Comparison of ENCODE assay signal across 9 cellular contexts in genomic region chr17:80441133-80441578, GRCh38. TPM values are rescaled to one million over a fixed set of nuclear protein-coding genes. Genes with fewer than 3 reads are reported as not detected.
DNase-seq lines count a peak whose midpoint lies in the region; ATAC-seq, FAIRE-seq and TF ChIP-seq lines count a peak whose summit lies in the region.
"Had no signal": no experiment of that assay in that cellular context is flagged by ENCODE, and none has a peak within 500 bp of the region (broad histone marks: within the 10 kb centered on the region; RNA-seq: fewer than 3 reads in every experiment).

No MANE protein-coding gene starts in this region.

- intact Hi-C loops in heart right ventricle (cut with DNase I), result no loop called here
- intact Hi-C loops in cardiac septum (cut with DNase I), result no loop called here
- intact Hi-C loops in K562 (cut with micrococcal nuclease), result no loop called here

- H2AFZ ChIP-seq in K562 (ENCODE audit: low read depth, low read length) (no peak overlapping the region), osteoblast (ENCODE audit: low read length) (no peak overlapping the region)

- no peak for TF ChIP-seq POLR2A in K562 (conservative IDR thresholded peaks at IDR 0.05)

- TF ChIP-seq CTCF in heart right ventricle (IDR thresholded peaks at IDR 0.05) (no peak), K562 (IDR thresholded peaks at IDR 0.05 in 2 of 3, conservative IDR thresholded peaks at IDR 0.05 in 1 of 3; ENCODE audit: insufficient read depth in 2 of 3, low read depth in 1 of 3, low read length in 3 of 3) (no peak), osteoblast (IDR thresholded peaks at IDR 0.05; ENCODE audit: extremely low read depth, low read depth, low read length) (no peak)

- TF ChIP-seq RAD21 in K562 (CRISPR knock-in tag; conservative IDR thresholded peaks at IDR 0.05 in 1 of 2, IDR thresholded peaks at IDR 0.05 in 1 of 2), result no peak

- in situ Hi-C loops in K562 (cut with MboI), result no loop called here

- 19 to 22% methylated on average over 14 of the region's 14 CpGs for WGBS in heart right ventricle, 2 donors
- 4% methylated on average over 14 of the region's 14 CpGs for WGBS in K562 (ENCODE audit: insufficient coverage, low coverage, missing lambda C conversion rate)

- H3K4me2 ChIP-seq in K562 (ENCODE audit: insufficient read depth, low read length) (no peak overlapping the region), osteoblast (ENCODE audit: insufficient read depth, low read length) (no peak overlapping the region)

- no peak overlapping the region for H3K9ac ChIP-seq in K562 (ENCODE audit: insufficient read depth in 1 of 2, low read depth in 2 of 2, low read length in 2 of 2)

- TF ChIP-seq EP300 in K562 (IDR thresholded peaks at IDR 0.05; ENCODE audit: low read length), result no peak

- H4K20me1 ChIP-seq in K562 (replicated peaks; ENCODE audit: control insufficient read depth, insufficient read depth, low read length) (peaks cover 8% of the 10 kb centered on the region), osteoblast (ENCODE audit: insufficient read depth, low read length) (peaks cover 5% of the 10 kb centered on the region)

- no peaks in the 10 kb centered on the region for H3K9me1 ChIP-seq in K562 (ENCODE audit: control insufficient read depth, insufficient read depth, low read length)

- H3K79me2 ChIP-seq in K562 (ENCODE audit: control insufficient read depth, insufficient read depth, low read length) (no peaks in the 10 kb centered on the region), osteoblast (ENCODE audit: insufficient read depth, low read length) (no peaks in the 10 kb centered on the region)

- no peaks in the 10 kb centered on the region for H3K4me1 ChIP-seq in heart right ventricle
- H3K4me1 ChIP-seq in K562 (replicated peaks in 1 of 2; ENCODE audit: control insufficient read depth in 2 of 2, insufficient read depth in 2 of 2, low read length in 2 of 2), result peaks cover 0 to 30% of the 10 kb centered on the region in 2 experiments; a peak in 2 of 5 replicates
- H3K4me1 ChIP-seq in osteoblast (ENCODE audit: insufficient read depth, low read length), result no peaks in the 10 kb centered on the region

- BruUV-seq in K562 (replicated peaks; lab: Mats Ljungman, UMichigan), result no TSS peak

- H3K27ac ChIP-seq in heart right ventricle (no peak overlapping the region), K562 (ENCODE audit: extremely low read depth, low read depth, low read length) (no peak overlapping the region), osteoblast (ENCODE audit: low read depth, low read length) (no peak overlapping the region)
- H3K27ac ChIP-seq: VCaP had no signal

- FAIRE-seq in K562 (lab: Jason Lieb, UNC), result peak; percentile 69

- DNase-seq in heart right ventricle, result peak; percentile 32 to 51
- no peak for DNase-seq in cardiac septum (ENCODE audit: low spot score)
- peak in 4 of 5 experiments; percentile 24 to 39 (median 35) for DNase-seq in T-helper 2 cell
- DNase-seq in K562 (ENCODE audit: extremely low read depth in 1 of 4, low spot score in 3 of 4), result peak; percentile 79 to 94 (median 90)
- peak; percentile 97 for DNase-seq in osteoblast (ENCODE audit: insufficient read length, low spot score, missing footprints)

- ATAC-seq in heart right ventricle, result peak in 4 of 8 donors; percentile 30 to 54 (median 50)
- peak; percentile 95 for ATAC-seq in K562
- ATAC-seq in HG03378 (IDR thresholded peaks at IDR 0.05; ENCODE audit: unreplicated experiment), result no peak
- ATAC-seq in HG02623 (IDR thresholded peaks at IDR 0.05; ENCODE audit: unreplicated experiment), result no peak
- ATAC-seq in HG02973 (IDR thresholded peaks at IDR 0.05; ENCODE audit: unreplicated experiment), result no peak

- H3K4me3 ChIP-seq in heart right ventricle, result no peak overlapping the region
- H3K4me3 ChIP-seq in K562, result no peak overlapping the region
- H3K4me3 ChIP-seq in osteoblast (ENCODE audit: insufficient read depth, low read length), result no peak overlapping the region

- H3K27me3 ChIP-seq in heart right ventricle, result peaks cover 0 to 18% (median 0%) of the 10 kb centered on the region in 7 donors
- H3K27me3 ChIP-seq in K562 (ENCODE audit: control insufficient read depth in 2 of 2, insufficient read depth in 2 of 2, low read length in 2 of 2), result peaks cover 19 to 62% of the 10 kb centered on the region in 2 experiments; a peak in 3 of 5 replicates
- H3K27me3 ChIP-seq in osteoblast (ENCODE audit: insufficient read depth, low read length), result peaks cover 12% of the 10 kb centered on the region

- CTCF ChIA-PET in K562 (lab: Yijun Ruan, JAX; ENCODE audit: low intra/inter-chr PET ratio), result no interaction called here

- H3K9me3 ChIP-seq in heart right ventricle (no peaks in the 10 kb centered on the region), K562 (replicated peaks; ENCODE audit: control insufficient read depth, insufficient read depth, low read depth, low read length) (no peaks in the 10 kb centered on the region), osteoblast (ENCODE audit: low read depth, low read length) (no peaks in the 10 kb centered on the region)

- POLR2A ChIA-PET in K562 (lab: Yijun Ruan, JAX), result no interaction called here

- H3K36me3 ChIP-seq in heart right ventricle (peaks cover 0 to 16% (median 0%) of the 10 kb centered on the region in 9 donors), K562 (ENCODE audit: control insufficient read depth, insufficient read depth, low read length) (no peaks in the 10 kb centered on the region), osteoblast (ENCODE audit: insufficient read depth, low read length) (no peaks in the 10 kb centered on the region)

TF ChIP-seq in K562, 482 proteins besides CTCF, POLR2A, EP300 and RAD21 (continues in another document):
- TF ChIP-seq MAX (CRISPR knock-in tag; IDR thresholded peaks at IDR 0.05) (peak; percentile 45; the same call in 1 of the 2 replicates), SP1 (CRISPR knock-in tag; IDR thresholded peaks at IDR 0.05) (no peak), MTA1 (IDR thresholded peaks at IDR 0.05; ENCODE audit: borderline replicate concordance) (no peak), HDAC2 (IDR thresholded peaks at IDR 0.05) (0 out of 2 replicates have a peak, but pooled peaks have one; percentile 18)

RNA-seq across cellular contexts. Expression of gene ENDOV, which starts 26.2 kb away (rescaled TPM):
- total RNA-seq in heart right ventricle (10 to 100 TPM in 8 of 10 donors, 1 to 10 TPM in 2; 9.0 to 19.9 (median 13.5) TPM), cardiac septum (12.8 TPM), K562 (2014; rRNA removed) (3.1 and 5.2 TPM in 2 replicates), K562 (2014; rRNA removed; fragmentation: Illumina TruSeq; extraction: Trizol) (2.0 and 2.3 TPM in 2 replicates), K562 (2015; rRNA removed; fragmentation: Illumina TruSeq; extraction: Trizol) (2.8 and 3.7 TPM in 2 replicates), K562 (2021) (7.1 and 7.3 TPM in 2 replicates), osteoblast (19.5 and 25.9 TPM in 2 replicates)
- polyA plus RNA-seq in heart right ventricle (10 to 100 TPM in 1 of 2 donors, 1 to 10 TPM in 1; 7.7 to 12.3 TPM), K562 (2011; rRNA removed) (7.9 and 8.2 TPM in 2 replicates), K562 (2014; fragmentation: Illumina TruSeq; extraction: Trizol) (4.3 and 5.0 TPM in 2 replicates), K562 (2014; fragmentation: Nextera tagmentation; extraction: Ambion mirVana) (1 to 10 TPM; 1.2 to 3.2 TPM), K562 (2014; rRNA removed) (3.8 and 5.6 TPM in 2 replicates)
- total RNA-seq in K562 (2011; cell fraction: chromatin; rRNA removed; ENCODE audit: low replicate concordance), result 28.5 and 57.0 TPM in 2 replicates
- total RNA-seq in K562 (2011; cell fraction: nucleolus; rRNA removed), result 34.7 and 37.9 TPM in 2 replicates
- total RNA-seq in K562 (2011; cell fraction: nucleoplasm; rRNA removed), result 40.0 and 51.1 TPM in 2 replicates
- 6.6 and 8.3 TPM in 2 replicates for polyA plus RNA-seq in K562 (2011; cell fraction: cytosol; rRNA removed)
- 11.9 and 21.5 TPM in 2 replicates for polyA plus RNA-seq in K562 (2011; cell fraction: nucleus; rRNA removed)
- polyA plus RNA-seq in K562 (2012), result 7.7 and 9.4 TPM in 2 replicates
- polyA minus RNA-seq in K562 (2011; rRNA and poly(A)+ RNA removed), result 5.5 and 6.0 TPM in 2 replicates
- polyA minus RNA-seq in K562 (2011; cell fraction: cytosol; rRNA and poly(A)+ RNA removed), result 2.5 and 3.7 TPM in 2 replicates
- 8.9 and 14.3 TPM in 2 replicates for polyA minus RNA-seq in K562 (2011; cell fraction: nucleus; rRNA and poly(A)+ RNA removed)

RNA-seq across cellular contexts. Expression of gene NPTX1, which starts 35.3 kb away (rescaled TPM):
- total RNA-seq in heart right ventricle, result not detected
- polyA plus RNA-seq in heart right ventricle, result under 1 TPM in 1 of 2 donors, not detected in 1; 0.03 TPM
- total RNA-seq in cardiac septum, result 0.62 TPM
- total RNA-seq in K562 (2011; cell fraction: chromatin; rRNA removed; ENCODE audit: low replicate concordance), result not detected in 2 replicates
- total RNA-seq in K562 (2011; cell fraction: nucleolus; rRNA removed), result not detected in 2 replicates
- total RNA-seq in K562 (2011; cell fraction: nucleoplasm; rRNA removed), result not detected in 2 replicates
- not detected in 2 replicates for total RNA-seq in K562 (2014; rRNA removed)
- not detected in 2 replicates for total RNA-seq in K562 (2014; rRNA removed; fragmentation: Illumina TruSeq; extraction: Trizol)
- total RNA-seq in K562 (2015; rRNA removed; fragmentation: Illumina TruSeq; extraction: Trizol), result not detected in 2 replicates
- total RNA-seq in K562 (2021), result 0.04 TPM in 1 of 2 replicates, not detected in the other
- not detected in 2 replicates for polyA plus RNA-seq in K562 (2011; rRNA removed)
- polyA plus RNA-seq in K562 (2011; cell fraction: cytosol; rRNA removed), result not detected in 2 replicates
- 0.03 TPM in 1 of 2 replicates, not detected in the other for polyA plus RNA-seq in K562 (2011; cell fraction: nucleus; rRNA removed)
- not detected in 2 replicates for polyA plus RNA-seq in K562 (2012)
- not detected in 2 replicates for polyA plus RNA-seq in K562 (2014; fragmentation: Illumina TruSeq; extraction: Trizol)
- not detected for polyA plus RNA-seq in K562 (2014; fragmentation: Nextera tagmentation; extraction: Ambion mirVana)
- not detected in 2 replicates for polyA plus RNA-seq in K562 (2014; rRNA removed)
- polyA minus RNA-seq in K562 (2011; rRNA and poly(A)+ RNA removed), result not detected in 2 replicates
- polyA minus RNA-seq in K562 (2011; cell fraction: cytosol; rRNA and poly(A)+ RNA removed), result 0.19 TPM in 1 of 2 replicates, not detected in the other
- under 0.01 TPM in 1 of 2 replicates, not detected in the other for polyA minus RNA-seq in K562 (2011; cell fraction: nucleus; rRNA and poly(A)+ RNA removed)
- total RNA-seq in osteoblast, result under 0.01 and 0.29 TPM in 2 replicates
